ENCODE assay signal across 8 cellular contexts in genomic region chr3:113531826-113532697, GRCh38. TPM values are rescaled to one million over a fixed set of nuclear protein-coding genes. Genes with fewer than 3 reads are reported as not detected.
DNase-seq lines count a peak whose midpoint lies in the region; ATAC-seq and TF ChIP-seq lines count a peak whose summit lies in the region.

Gene SIDT1, plus strand, starts transcription at chr3:113532555. Its CDS starts 467 bp downstream, at chr3:113533022.

- peaks cover 13 to 29% (median 25%) of the 10 kb centered on the region in 10 experiments for H3K4me1 ChIP-seq in BLaER1 treated with 17β-estradiol and CSF1 and Interleukin-3, amounts not matched to agents 10 nM and 100 nM
- peaks cover 44% of the 10 kb centered on the region for H3K4me1 ChIP-seq in PC-3 (ENCODE audit: insufficient read depth, low read length)
- H3K4me1 ChIP-seq in heart left ventricle, result peaks cover 0 to 21% (median 6%) of the 10 kb centered on the region in 12 donors
- no peaks in the 10 kb centered on the region for H3K4me1 ChIP-seq in rectal smooth muscle tissue (ENCODE audit: control insufficient read depth, insufficient read depth, low read length)

- H4K20me1 ChIP-seq in BLaER1 treated with 17β-estradiol and CSF1 and Interleukin-3, amounts not matched to agents 10 nM and 100 nM, result no peaks in the 10 kb centered on the region
- no peaks in the 10 kb centered on the region for H4K20me1 ChIP-seq in PC-3 (ENCODE audit: low read length)

- no peaks in the 10 kb centered on the region for H3K9me3 ChIP-seq in BLaER1 treated with 17β-estradiol and CSF1 and Interleukin-3, amounts not matched to agents 10 nM and 100 nM (replicated peaks in 1 of 11)
- H3K9me3 ChIP-seq in PC-3 (ENCODE audit: low read length), result no peaks in the 10 kb centered on the region
- H3K9me3 ChIP-seq in heart left ventricle, result no peaks in the 10 kb centered on the region

- intact Hi-C loops in PC-3 (cut with micrococcal nuclease), result loop anchor here (1.0 kb wide), 4 partner anchors 9 to 37 kb away; partner anchors contain the start of gene SPICE1
- intact Hi-C loops in heart left ventricle (cut with DNase I), result no loop called here

- peak within 1 kb of the TSS; percentile 86 for H2AFZ ChIP-seq in PC-3 (ENCODE audit: low read length)

- no TSS peak for BruUV-seq in PC-3 (replicated peaks; lab: Mats Ljungman, UMichigan)

- H3F3A ChIP-seq in PC-3 (ENCODE audit: low read length, unreplicated experiment), result peaks cover 8% of the 10 kb centered on the region

- POLR2A ChIA-PET in PC-3 (lab: Charles Lee; ENCODE audit: unreplicated experiment), result no interaction called here

- ATAC-seq in HG03432 (IDR thresholded peaks at IDR 0.05; ENCODE audit: unreplicated experiment) (peak; percentile 75), PC-3 (peak; percentile 43), heart left ventricle (peak in 2 of 4 donors; percentile 70 to 71)

- 0 out of 22 replicates have a peak within 1 kb of the TSS, but pooled peaks of 1 of the 11 experiments have one; percentile 17 for H3K27ac ChIP-seq in BLaER1 treated with 17β-estradiol and CSF1 and Interleukin-3, amounts not matched to agents 10 nM and 100 nM
- H3K27ac ChIP-seq in PC-3 (ENCODE audit: low read length), result peak within 1 kb of the TSS; percentile 95
- peak within 1 kb of the TSS in 5 of 12 donors; percentile 5 to 75 (median 25) for H3K27ac ChIP-seq in heart left ventricle
- H3K27ac ChIP-seq in rectal smooth muscle tissue (ENCODE audit: low read depth, low read length), result no peak within 1 kb of the TSS

- peak within 1 kb of the TSS; percentile 46 to 77 (median 66) for H3K9ac ChIP-seq in BLaER1 treated with 17β-estradiol and CSF1 and Interleukin-3, amounts not matched to agents 10 nM and 100 nM
- H3K9ac ChIP-seq in PC-3 (ENCODE audit: low read length) (peak within 1 kb of the TSS; percentile 85), rectal smooth muscle tissue (ENCODE audit: low read length) (peak within 1 kb of the TSS; percentile 54)

- TF ChIP-seq POLR2A in heart left ventricle (IDR thresholded peaks at IDR 0.05), result no peak

- peak within 1 kb of the TSS; percentile 95 to 100 (median 99) for H3K4me2 ChIP-seq in BLaER1 treated with 17β-estradiol and CSF1 and Interleukin-3, amounts not matched to agents 10 nM and 100 nM
- H3K4me2 ChIP-seq in PC-3 (ENCODE audit: low read length), result peak within 1 kb of the TSS; percentile 90

- peaks cover 40% of the 10 kb centered on the region for H3K79me2 ChIP-seq in PC-3 (ENCODE audit: low read length)

- peak; percentile 54 for DNase-seq in GM19238 (ENCODE audit: insufficient read length, low spot score)
- DNase-seq in PC-3, result peak; percentile 76
- DNase-seq in activated gamma-delta T cell treated with Interleukin-2 at 50 U/mL for 16 hours, result peak; percentile 65
- peak in 2 of 5 donors; percentile 15 to 31 for DNase-seq in heart left ventricle
- no peak for DNase-seq in mesenteric fat pad (ENCODE audit: low spot score)

- peaks cover 15 to 30% (median 21%) of the 10 kb centered on the region in 11 experiments for H3K27me3 ChIP-seq in BLaER1 treated with 17β-estradiol and CSF1 and Interleukin-3, amounts not matched to agents 10 nM and 100 nM
- no peaks in the 10 kb centered on the region for H3K27me3 ChIP-seq in PC-3 (ENCODE audit: low read length)
- H3K27me3 ChIP-seq in heart left ventricle, result peaks cover 0 to 49% (median 20%) of the 10 kb centered on the region in 9 donors
- H3K27me3 ChIP-seq in rectal smooth muscle tissue (ENCODE audit: control insufficient read depth, insufficient read depth, low read length), result peaks cover 2% of the 10 kb centered on the region

- no peaks in the 10 kb centered on the region for H3K9me2 ChIP-seq in PC-3 (replicated peaks; ENCODE audit: low read length)

- 8 to 10% (median 8%) methylated on average over 18 of the region's 18 CpGs for WGBS in heart left ventricle, 4 donors

- H3K4me3 ChIP-seq in BLaER1 treated with 17β-estradiol and CSF1 and Interleukin-3, amounts not matched to agents 10 nM and 100 nM, result peak within 1 kb of the TSS; percentile 61 to 76 (median 68)
- peak within 1 kb of the TSS; percentile 84 for H3K4me3 ChIP-seq in PC-3 (ENCODE audit: low read length)
- H3K4me3 ChIP-seq in heart left ventricle, result peak within 1 kb of the TSS; percentile 45 to 73 (median 56)
- H3K4me3 ChIP-seq in rectal smooth muscle tissue (ENCODE audit: low read length), result peak within 1 kb of the TSS; percentile 80

- TF ChIP-seq CTCF in PC-3 (conservative IDR thresholded peaks at IDR 0.05; ENCODE audit: low read depth, low read length), result peak; percentile 35
- peak in 2 of 12 donors; percentile 11 to 14 for TF ChIP-seq CTCF in heart left ventricle (IDR thresholded peaks at IDR 0.05)

- H3K36me3 ChIP-seq in BLaER1 treated with 17β-estradiol and CSF1 and Interleukin-3, amounts not matched to agents 10 nM and 100 nM, result no peaks in the 10 kb centered on the region
- H3K36me3 ChIP-seq in PC-3 (ENCODE audit: low read depth, low read length) (no peaks in the 10 kb centered on the region), heart left ventricle (no peaks in the 10 kb centered on the region), rectal smooth muscle tissue (ENCODE audit: control insufficient read depth, insufficient read depth, low read length) (no peaks in the 10 kb centered on the region)

- CTCF ChIA-PET in PC-3 (lab: Charles Lee), result interaction anchor here (0.9 kb wide), 1 partner anchor 46 kb away, joined by 4 read pairs; no protein-coding TSS in a partner anchor

RNA-seq across cellular contexts. Expression of gene SIDT1, which starts in this region (rescaled TPM):
- total RNA-seq in PC-3 (2014; rRNA removed) (14.1 and 18.4 TPM in 2 replicates), heart left ventricle (1 to 10 TPM in 5 of 9 donors, under 1 TPM in 4; 0.28 to 2.6 (median 1.3) TPM), mesenteric fat pad (1.5 TPM)
- polyA plus RNA-seq in heart left ventricle, result under 1 TPM; 0.30 to 0.38 TPM
